Comparison of ENCODE assay signal across 1 cellular context in genomic region chr9:84343111-84343521, GRCh38.
TF ChIP-seq lines count a peak whose summit lies in the region.

No MANE protein-coding gene starts in this region.

TF ChIP-seq in K562, 482 proteins besides CTCF, POLR2A, EP300 and RAD21 (continued from another document and continues in another):
- TF ChIP-seq ZNF318 (IDR thresholded peaks at IDR 0.05; ENCODE audit: borderline replicate concordance in 1 of 2, low read depth in 1 of 2) (no peak), ZNF644 (tag; IDR thresholded peaks at IDR 0.05; ENCODE audit: low read depth) (no peak), TEAD4 (IDR thresholded peaks at IDR 0.05; ENCODE audit: low read length) (peak; percentile 98), TEAD4 (CRISPR knock-in tag; IDR thresholded peaks at IDR 0.05; ENCODE audit: borderline replicate concordance) (no peak), ZNF436 (CRISPR knock-in tag; IDR thresholded peaks at IDR 0.05) (no peak), GATA2 (CRISPR knock-in tag; IDR thresholded peaks at IDR 0.05) (no peak), SMARCA4 (IDR thresholded peaks at IDR 0.05) (peak; percentile 84), ZNF395 (CRISPR knock-in tag; IDR thresholded peaks at IDR 0.05) (peak; percentile 58; the same call in 1 of the 2 replicates), MEIS2 (IDR thresholded peaks at IDR 0.05; ENCODE audit: partially characterized antibody) (peak; percentile 50), KLF10 (CRISPR knock-in tag; IDR thresholded peaks at IDR 0.05) (no peak), TEAD1 (CRISPR knock-in tag; IDR thresholded peaks at IDR 0.05) (peak in 1 of 2 experiments; percentile 92; a peak in 2 of 4 replicates), PBX2 (CRISPR knock-in tag; IDR thresholded peaks at IDR 0.05; ENCODE audit: low read depth) (no peak), PBX2 (tag; conservative IDR thresholded peaks at IDR 0.05; ENCODE audit: low read depth) (peak; percentile 52), MTA2 (IDR thresholded peaks at IDR 0.05; ENCODE audit: low read depth) (peak; percentile 86), HLTF (IDR thresholded peaks at IDR 0.05) (no peak), PHB2 (IDR thresholded peaks at IDR 0.05; ENCODE audit: low read depth) (peak; percentile 71; the same call in 1 of the 2 replicates), NR4A1 (CRISPR knock-in tag; IDR thresholded peaks at IDR 0.05) (no peak), NR4A1 (tag; IDR thresholded peaks at IDR 0.05) (peak; percentile 77), ZNF639 (CRISPR knock-in tag; conservative IDR thresholded peaks at IDR 0.05 in 1 of 2, IDR thresholded peaks at IDR 0.05 in 1 of 2) (peak in 1 of 2 experiments; percentile 65; a peak in 1 of 4 replicates), ZKSCAN8 (CRISPR knock-in tag; IDR thresholded peaks at IDR 0.05) (peak; percentile 99), MEF2D (tag; conservative IDR thresholded peaks at IDR 0.05; ENCODE audit: low read depth) (peak; percentile 91), ZNF311 (CRISPR knock-in tag; IDR thresholded peaks at IDR 0.05) (peak; percentile 81; the same call in 1 of the 2 replicates), KHSRP (IDR thresholded peaks at IDR 0.05) (peak; percentile 46; the same call in 1 of the 2 replicates), SMARCE1 (IDR thresholded peaks at IDR 0.05) (peak; percentile 77; the same call in 1 of the 2 replicates), SMAD4 (CRISPR knock-in tag; conservative IDR thresholded peaks at IDR 0.05) (peak; percentile 84), ZMIZ1 (IDR thresholded peaks at IDR 0.05; ENCODE audit: low read depth in 2 of 2, low read length in 2 of 2) (peak in 1 of 2 experiments; percentile 81; a peak in 2 of 4 replicates), CBX8 (IDR thresholded peaks at IDR 0.05; ENCODE audit: borderline replicate concordance, extremely low read depth, low read depth, low read length, poor library complexity, severe bottlenecking) (no peak), TCF3 (CRISPR knock-in tag; IDR thresholded peaks at IDR 0.05) (peak; percentile 87), BMI1 (IDR thresholded peaks at IDR 0.05; ENCODE audit: low read length) (no peak), ATF4 (CRISPR knock-in tag; IDR thresholded peaks at IDR 0.05) (peak; percentile 50; the same call in 1 of the 2 replicates), SMAD1 (IDR thresholded peaks at IDR 0.05; ENCODE audit: low read depth, low read length, partially characterized antibody) (peak; percentile 43), ATF7 (IDR thresholded peaks at IDR 0.05) (peak; percentile 38; the same call in 1 of the 2 replicates), BCL6 (CRISPR knock-in tag; IDR thresholded peaks at IDR 0.05) (peak; percentile 35; the same call in 1 of the 2 replicates), GABPA (tag; conservative IDR thresholded peaks at IDR 0.05; ENCODE audit: low read depth) (no peak), ZC3H4 (CRISPR knock-in tag; IDR thresholded peaks at IDR 0.05; ENCODE audit: borderline replicate concordance) (no peak), SMAD3 (CRISPR knock-in tag; conservative IDR thresholded peaks at IDR 0.05) (peak; percentile 67; the same call in 1 of the 2 replicates), NFIC (IDR thresholded peaks at IDR 0.05) (peak; percentile 60), ZSCAN29 (IDR thresholded peaks at IDR 0.05) (no peak), KDM1A (IDR thresholded peaks at IDR 0.05) (peak in 1 of 2 experiments; percentile 61; a peak in 2 of 4 replicates), TBL1XR1 (IDR thresholded peaks at IDR 0.05; ENCODE audit: low read length in 2 of 2) (peak in 1 of 2 experiments; percentile 78; a peak in 2 of 4 replicates), CBFA2T2 (conservative IDR thresholded peaks at IDR 0.05) (peak; percentile 92), SRSF7 (optimal IDR thresholded peaks at IDR 0.05; ENCODE audit: low read depth, low read length) (no peak), FOXA3 (CRISPR knock-in tag; conservative IDR thresholded peaks at IDR 0.05 in 1 of 2, IDR thresholded peaks at IDR 0.05 in 1 of 2) (peak in 1 of 2 experiments; percentile 70; a peak in 2 of 4 replicates), ZBTB8A (IDR thresholded peaks at IDR 0.05; ENCODE audit: partially characterized antibody) (no peak)
- TF ChIP-seq, protein P1, sequence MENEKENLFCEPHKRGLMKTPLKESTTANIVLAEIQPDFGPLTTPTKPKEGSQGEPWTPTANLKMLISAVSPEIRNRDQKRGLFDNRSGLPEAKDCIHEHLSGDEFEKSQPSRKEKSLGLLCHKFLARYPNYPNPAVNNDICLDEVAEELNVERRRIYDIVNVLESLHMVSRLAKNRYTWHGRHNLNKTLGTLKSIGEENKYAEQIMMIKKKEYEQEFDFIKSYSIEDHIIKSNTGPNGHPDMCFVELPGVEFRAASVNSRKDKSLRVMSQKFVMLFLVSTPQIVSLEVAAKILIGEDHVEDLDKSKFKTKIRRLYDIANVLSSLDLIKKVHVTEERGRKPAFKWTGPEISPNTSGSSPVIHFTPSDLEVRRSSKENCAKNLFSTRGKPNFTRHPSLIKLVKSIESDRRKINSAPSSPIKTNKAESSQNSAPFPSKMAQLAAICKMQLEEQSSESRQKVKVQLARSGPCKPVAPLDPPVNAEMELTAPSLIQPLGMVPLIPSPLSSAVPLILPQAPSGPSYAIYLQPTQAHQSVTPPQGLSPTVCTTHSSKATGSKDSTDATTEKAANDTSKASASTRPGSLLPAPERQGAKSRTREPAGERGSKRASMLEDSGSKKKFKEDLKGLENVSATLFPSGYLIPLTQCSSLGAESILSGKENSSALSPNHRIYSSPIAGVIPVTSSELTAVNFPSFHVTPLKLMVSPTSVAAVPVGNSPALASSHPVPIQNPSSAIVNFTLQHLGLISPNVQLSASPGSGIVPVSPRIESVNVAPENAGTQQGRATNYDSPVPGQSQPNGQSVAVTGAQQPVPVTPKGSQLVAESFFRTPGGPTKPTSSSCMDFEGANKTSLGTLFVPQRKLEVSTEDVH (IDR thresholded peaks at IDR 0.05; ENCODE audit: low read depth, partially characterized antibody): no peak
